ENCODE assay signal across 8 cellular contexts in genomic region chr3:20039082-20039764, GRCh38. TPM values are rescaled to one million over a fixed set of nuclear protein-coding genes. Genes with fewer than 3 reads are reported as not detected.
DNase-seq lines count a peak whose midpoint lies in the region; ATAC-seq and TF ChIP-seq lines count a peak whose summit lies in the region.

No MANE protein-coding gene starts in this region.

- peaks cover 33 to 45% of the 10 kb centered on the region in 2 donors for H3K4me1 Mint-ChIP-seq in natural killer cell treated with Interleukin-12 subunit alpha and Interleukin-12 subunit beta and Interleukin-15 and Interleukin-18, amount 100 ng/mL, for 72 hours (ENCODE audit: low read depth in 2 of 2)

- no peak for ATAC-seq in natural killer cell treated with Interleukin-12 subunit alpha and Interleukin-12 subunit beta and Interleukin-15 and Interleukin-18, amount 100 ng/mL, for 72 hours
- no peak for ATAC-seq in HG02678 (IDR thresholded peaks at IDR 0.05; ENCODE audit: unreplicated experiment)

- no peaks in the 10 kb centered on the region for H3K27me3 Mint-ChIP-seq in natural killer cell treated with Interleukin-12 subunit alpha and Interleukin-12 subunit beta and Interleukin-15 and Interleukin-18, amount 100 ng/mL, for 72 hours

- H3K9me3 ChIP-seq in BE2C (no peaks in the 10 kb centered on the region), duodenal mucosa (ENCODE audit: control insufficient read depth in 1 of 2, low read length in 2 of 2) (no peaks in the 10 kb centered on the region)

- no peaks in the 10 kb centered on the region for H3K27me3 ChIP-seq in BE2C
- H3K27me3 ChIP-seq in duodenal mucosa (ENCODE audit: control insufficient read depth in 1 of 2, insufficient read depth in 2 of 2, low read length in 2 of 2), result no peaks in the 10 kb centered on the region

- H3K9me3 Mint-ChIP-seq in natural killer cell treated with Interleukin-12 subunit alpha and Interleukin-12 subunit beta and Interleukin-15 and Interleukin-18, amount 100 ng/mL, for 72 hours, result no peaks in the 10 kb centered on the region

- peak overlapping the region; percentile 87 for H3K4me3 Mint-ChIP-seq in natural killer cell treated with Interleukin-12 subunit alpha and Interleukin-12 subunit beta and Interleukin-15 and Interleukin-18, amount 100 ng/mL, for 72 hours

- peak overlapping the region; percentile 61 for H3K4me3 ChIP-seq in BE2C (ENCODE audit: low read depth, low read length)
- peak overlapping the region; percentile 71 for H3K4me3 ChIP-seq in NB4 (ENCODE audit: low read depth, low read length)
- H3K4me3 ChIP-seq in duodenal mucosa (ENCODE audit: low read depth in 1 of 2, low read length in 2 of 2), result peak overlapping the region; percentile 77 to 79

- H3K9ac ChIP-seq in duodenal mucosa (ENCODE audit: low read depth in 1 of 2, low read length in 2 of 2), result peak overlapping the region; percentile 54 to 72

- H3K36me3 Mint-ChIP-seq in natural killer cell treated with Interleukin-12 subunit alpha and Interleukin-12 subunit beta and Interleukin-15 and Interleukin-18, amount 100 ng/mL, for 72 hours, result no peaks in the 10 kb centered on the region

- peak overlapping the region; percentile 87 for H3K27ac ChIP-seq in duodenal mucosa (ENCODE audit: low read depth, low read length)

- no peak for TF ChIP-seq CTCF in BE2C (IDR thresholded peaks at IDR 0.05; ENCODE audit: low read depth, low read length)
- peak; percentile 0 for TF ChIP-seq CTCF in NB4 (IDR thresholded peaks at IDR 0.05; ENCODE audit: low read depth, low read length)

- peak overlapping the region; percentile 90 to 96 for H3K27ac Mint-ChIP-seq in natural killer cell treated with Interleukin-12 subunit alpha and Interleukin-12 subunit beta and Interleukin-15 and Interleukin-18, amount 100 ng/mL, for 72 hours

- DNase-seq in BE2C (no peak), NB4 (ENCODE audit: low read depth) (peak; percentile 32), H4 (ENCODE audit: low spot score) (no peak), ecto neural progenitor cell (ENCODE audit: low spot score) (no peak)
- no peak for DNase-seq in natural killer cell treated with Interleukin-12 subunit alpha and Interleukin-12 subunit beta and Interleukin-15 and Interleukin-18, amount 100 ng/mL, for 72 hours (ENCODE audit: low spot score)
- no peak for DNase-seq in activated CD4-positive, alpha-beta T cell treated with anti-CD3 and anti-CD28 coated beads, Interleukin-2, amount 50 U/mL, for 48 hours

- TF ChIP-seq POLR2A in NB4 (IDR thresholded peaks at IDR 0.05; ENCODE audit: extremely low read depth, insufficient read length), result no peak

- H3K4me1 ChIP-seq in BE2C (no peaks in the 10 kb centered on the region), duodenal mucosa (ENCODE audit: control insufficient read depth in 1 of 2, insufficient read depth in 2 of 2, low read length in 2 of 2) (peaks cover 28 to 39% of the 10 kb centered on the region in 2 donors)

- H3K36me3 ChIP-seq in BE2C (no peaks in the 10 kb centered on the region), duodenal mucosa (ENCODE audit: control insufficient read depth in 1 of 2, insufficient read depth in 2 of 2, low read length in 2 of 2) (no peaks in the 10 kb centered on the region)

RNA-seq across cellular contexts. Expression of gene KAT2B, which starts 1.0 kb away (rescaled TPM):
- polyA plus RNA-seq in BE2C (2012; ENCODE audit: insufficient read depth, insufficient read length, low read depth), result 4.1 TPM
- total RNA-seq in natural killer cell treated with Interleukin-12 subunit alpha and Interleukin-12 subunit beta and Interleukin-15 and Interleukin-18, amount 100 ng/mL, for 72 hours, result 10 to 100 TPM; 78.4 to 88.3 TPM
- 1.3 and 2.2 TPM in 2 replicates for total RNA-seq in H4 (2014; rRNA removed; shearing (Covaris generic))

RNA-seq across cellular contexts. Expression of gene PP2D1, which starts 27.2 kb away (rescaled TPM):
- polyA plus RNA-seq in BE2C (2012; ENCODE audit: insufficient read depth, insufficient read length, low read depth), result not detected
- total RNA-seq in natural killer cell treated with Interleukin-12 subunit alpha and Interleukin-12 subunit beta and Interleukin-15 and Interleukin-18, amount 100 ng/mL, for 72 hours, result not detected
- not detected in 2 replicates for total RNA-seq in H4 (2014; rRNA removed; shearing (Covaris generic))

Comparison
In these comparisons a context has a peak if more than half of its experiments do, and no peak if none do; other contexts are left out.
1. RNA of gene KAT2B, which starts 1.0 kb away (total RNA-seq): 78.4 to 88.3 TPM in natural killer cell treated with Interleukin-12 subunit alpha and Interleukin-12 subunit beta and Interleukin-15 and Interleukin-18, amount 100 ng/mL, for 72 hours; 1.3 to 2.2 TPM in H4; every median in the first group is over 10 times any median in the second.
2. Peak in every context shown above with its lines, with median percentiles within 50 percentile points of each other: H3K4me3 ChIP-seq.